24 cellular contexts compared by ENCODE assay signal in the genomic region with DNA sequence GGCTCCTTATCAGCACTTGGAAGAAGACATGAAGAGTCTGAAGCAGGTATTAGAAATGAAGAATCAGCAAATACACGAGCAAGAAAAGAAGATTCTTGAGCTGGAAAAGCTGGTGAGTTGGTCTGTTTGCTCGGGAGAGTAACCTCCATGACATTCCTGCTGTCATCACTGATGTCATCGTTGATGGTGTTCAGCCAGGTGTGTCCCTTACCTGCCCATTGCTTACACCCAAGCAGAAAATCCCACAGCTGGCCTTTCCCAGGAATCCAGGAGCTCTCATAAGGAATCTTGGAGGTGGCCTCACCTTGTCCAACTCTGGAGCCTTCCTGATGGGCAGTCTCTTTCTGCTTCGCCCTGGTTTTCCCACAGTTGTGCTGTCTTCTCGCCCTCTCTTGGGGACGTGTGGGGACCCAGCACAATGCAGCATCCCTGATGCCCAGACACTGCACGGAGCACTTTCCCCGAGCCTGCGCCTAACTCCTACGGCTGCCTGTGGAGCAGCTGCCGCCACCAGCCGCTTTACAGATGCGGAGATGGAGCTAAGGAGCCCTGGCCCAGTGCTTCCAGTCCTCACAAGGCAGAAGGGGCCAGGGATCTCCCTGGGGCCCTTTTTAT.
"Had no signal": no experiment of that assay in that cellular context is flagged by ENCODE, and none has a peak within 500 bp of the region (broad histone marks: within the 10 kb centered on the region; RNA-seq: fewer than 3 reads in every experiment).

No MANE protein-coding gene starts in this region.

- H3K4me2 ChIP-seq: SK-N-SH had no signal

- H3K36me3 ChIP-seq: Peyer's patch, SJCRH30, WERI-Rb-1 had no signal

- H3K9ac ChIP-seq: SK-N-SH had no signal

- DNase-seq: activated CD4-positive, alpha-beta T cell treated with anti-CD3 and anti-CD28 coated beads for 1 hour; activated CD4-positive, alpha-beta T cell treated with anti-CD3 and anti-CD28 coated beads, Interleukin-2, amount 10 ng/mL, durations not matched to agents 24 days and 14 days; activated CD4-positive, alpha-beta T cell treated with anti-CD3 and anti-CD28 coated beads, Interleukin-2, amount 50 U/mL, for 48 hours; activated CD8-positive, alpha-beta memory T cell treated with anti-CD3 and anti-CD28 coated beads, Interleukin-2, amount 10 ng/mL, durations not matched to agents 7 days and 5 days; activated effector memory CD4-positive, alpha-beta T cell treated with Interleukin-2 at 50 U/mL for 16 hours; activated naive CD4-positive, alpha-beta T cell; activated T-cell treated with anti-CD3 and anti-CD28 coated beads, Interleukin-2, amount 50 U/mL, for 24 hours; KG1; NCI-H1092; NCI-H1417; NCI-H1930; NCI-H2107; NCI-H2171 treated with DMSO at 0.1 percent for 48 hours; NCI-H345; NCI-H510A; NCI-H526 treated with DMSO at 0.1 percent for 48 hours; Peyer's patch; Right ventricle myocardium superior; SK-N-SH; T-helper 1 cell; WERI-Rb-1 had no signal

- H3K9me3 ChIP-seq: ascending aorta, Peyer's patch, SJCRH30, SK-N-SH had no signal

- H3K27me3 ChIP-seq: ascending aorta, Peyer's patch, SJCRH30 had no signal

- ATAC-seq: activated CD8-positive, alpha-beta memory T cell treated with anti-CD3 and anti-CD28 coated beads, Interleukin-2, amount 10 ng/mL, durations not matched to agents 7 days and 5 days had no signal

- H3K27ac ChIP-seq: ascending aorta, Peyer's patch, RWPE1, WERI-Rb-1 had no signal

- H3K4me3 ChIP-seq: ascending aorta, Peyer's patch, SJCRH30 had no signal
